ENCODE assay signal across 22 cellular contexts in the genomic region with DNA sequence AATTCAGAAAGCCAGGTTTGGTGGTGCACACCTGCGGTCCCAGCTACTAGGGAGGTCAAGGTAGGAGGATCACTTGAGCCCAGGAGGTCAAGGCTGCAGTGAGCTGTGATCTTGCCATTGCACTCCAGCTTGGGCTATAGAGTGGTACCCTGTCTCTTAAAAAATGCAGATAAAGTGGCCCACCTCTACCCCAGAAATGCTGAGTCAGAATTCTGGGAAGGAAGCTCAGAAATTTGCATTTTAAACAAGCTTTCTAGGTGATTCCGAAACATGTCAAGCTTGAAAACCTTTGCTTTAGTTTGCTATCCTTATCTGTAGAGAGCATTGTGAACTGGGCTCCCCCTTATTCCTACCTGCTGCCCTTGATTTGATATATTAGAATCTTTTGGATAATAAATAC. TPM values are rescaled to one million over a fixed set of nuclear protein-coding genes. Genes with fewer than 3 reads are reported as not detected.
DNase-seq lines count a peak whose midpoint lies in the region; ATAC-seq, FAIRE-seq and TF ChIP-seq lines count a peak whose summit lies in the region.
"Had no signal": no experiment of that assay in that cellular context is flagged by ENCODE, and none has a peak within 500 bp of the region (broad histone marks: within the 10 kb centered on the region; RNA-seq: fewer than 3 reads in every experiment).

No MANE protein-coding gene starts in this region.

- H3K9me2 ChIP-seq in Loucy (replicated peaks; ENCODE audit: low read depth, low read length), result no peaks in the 10 kb centered on the region

- no peaks in the 10 kb centered on the region for H3F3A ChIP-seq in Loucy (ENCODE audit: low read depth)

- POLR2A ChIA-PET in K562 (lab: Yijun Ruan, JAX), result interaction anchor here (1.0 to 3.5 kb wide), 2 partner anchors 9 to 10 kb away, joined by 4 to 18 read pairs; no protein-coding TSS in a partner anchor

- no peak for TF ChIP-seq EP300 in K562 (IDR thresholded peaks at IDR 0.05; ENCODE audit: low read length)

- H2BK120ac ChIP-seq in trophoblast cell (ENCODE audit: insufficient read depth, low read length, poor library complexity), result no peak overlapping the region

- no peak overlapping the region for H2AK5ac ChIP-seq in trophoblast cell (ENCODE audit: low read length)

- H2BK12ac ChIP-seq in trophoblast cell (ENCODE audit: low read length), result no peak overlapping the region

- TF ChIP-seq POLR2A in K562 (conservative IDR thresholded peaks at IDR 0.05), result no peak

- H3K79me2 ChIP-seq in Loucy (ENCODE audit: insufficient read depth, low read length), result peaks cover 100% of the 10 kb centered on the region
- H3K79me2 ChIP-seq in K562 (ENCODE audit: control insufficient read depth, insufficient read depth, low read length), result no peaks in the 10 kb centered on the region
- peaks cover 29% of the 10 kb centered on the region for H3K79me2 ChIP-seq in trophoblast cell (ENCODE audit: control insufficient read depth, insufficient read depth, low read length, poor library complexity)

- H3K4me2 ChIP-seq in Loucy (ENCODE audit: low read depth, low read length, poor library complexity, severe bottlenecking) (peak overlapping the region; percentile 94), K562 (ENCODE audit: insufficient read depth, low read length) (no peak overlapping the region), trophoblast cell (ENCODE audit: low read length) (no peak overlapping the region)
- H3K4me2 ChIP-seq: KMS-11 had no signal

- 0% methylated on average over 2 of the region's 2 CpGs for WGBS in K562 (ENCODE audit: insufficient coverage, low coverage, missing lambda C conversion rate)
- WGBS in trophoblast cell (ENCODE audit: extremely low coverage, insufficient coverage, insufficient read length), result no CpG with 5 or more reads among the region's 2 CpGs

- H3K14ac ChIP-seq in trophoblast cell (ENCODE audit: low read length), result no peak overlapping the region

- no peak overlapping the region for H3K27ac Mint-ChIP-seq in activated naive CD4-positive, alpha-beta T cell treated with anti-CD3 and anti-CD28 coated beads, Interleukin-2, amount 50 U/mL, for 72 hours
- H3K27ac Mint-ChIP-seq: CD4-positive, alpha-beta memory T cell had no signal

- BruUV-seq in K562 (replicated peaks; lab: Mats Ljungman, UMichigan), result no TSS peak

- ATAC-seq in GM19438 (IDR thresholded peaks at IDR 0.05; ENCODE audit: low read depth, unreplicated experiment) (peak; percentile 19), K562 (no peak)
- ATAC-seq in activated naive CD4-positive, alpha-beta T cell treated with anti-CD3 and anti-CD28 coated beads, Interleukin-2, amount 50 U/mL, for 72 hours, result no peak

- no peak overlapping the region for H4K12ac ChIP-seq in trophoblast cell (ENCODE audit: low read depth, low read length)

- in situ Hi-C loops in K562 (cut with MboI), result no loop called here

- intact Hi-C loops in K562 (cut with micrococcal nuclease), result no loop called here

- H3K9me1 ChIP-seq in K562 (ENCODE audit: control insufficient read depth, insufficient read depth, low read length), result no peaks in the 10 kb centered on the region

- no peak overlapping the region for H4K91ac ChIP-seq in trophoblast cell (ENCODE audit: low read depth, low read length)

- no peak for DNase-seq in K562 (ENCODE audit: extremely low read depth in 1 of 4, low spot score in 3 of 4)
- DNase-seq in trophoblast cell, result no peak
- DNase-seq in kidney glomerular epithelial cell (lab: John Stamatoyannopoulos, UW), result no peak
- DNase-seq in SJCRH30, result no peak
- DNase-seq in activated naive CD4-positive, alpha-beta T cell treated with anti-CD3 and anti-CD28 coated beads, Interleukin-2, amount 50 U/mL, for 72 hours (ENCODE audit: low spot score in 2 of 2), result no peak
- DNase-seq: Calu3; CD4-positive, alpha-beta memory T cell; DMS79 treated with DMSO at 0.1 percent for 48 hours; EL; GOT3; HCEC 1CT had no signal

- peak overlapping the region; percentile 37 for H3K4ac ChIP-seq in trophoblast cell (ENCODE audit: low read depth, low read length)

- CTCF ChIA-PET in K562 (lab: Yijun Ruan, JAX; ENCODE audit: low intra/inter-chr PET ratio), result no interaction called here

- H3K18ac ChIP-seq in trophoblast cell (ENCODE audit: low read length), result no peak overlapping the region

- H3K9me3 ChIP-seq in Loucy (ENCODE audit: insufficient read depth, low read depth, low read length) (no peaks in the 10 kb centered on the region), K562 (replicated peaks; ENCODE audit: control insufficient read depth, insufficient read depth, low read depth, low read length) (no peaks in the 10 kb centered on the region), trophoblast cell (ENCODE audit: insufficient read depth, low read depth, low read length) (no peaks in the 10 kb centered on the region), SJCRH30 (replicated peaks) (no peaks in the 10 kb centered on the region)

- no peak overlapping the region for H3K23ac ChIP-seq in trophoblast cell (ENCODE audit: low read length)

- H3K27me3 ChIP-seq in Loucy (ENCODE audit: insufficient read depth, low read length, poor library complexity, severe bottlenecking), result no peaks in the 10 kb centered on the region
- H3K27me3 ChIP-seq in K562 (ENCODE audit: control insufficient read depth in 2 of 2, insufficient read depth in 2 of 2, low read length in 2 of 2), result peaks cover under 1 to 15% of the 10 kb centered on the region in 2 experiments; a peak in 3 of 5 replicates
- H3K27me3 ChIP-seq in trophoblast cell (ENCODE audit: insufficient read depth, low read length), result no peaks in the 10 kb centered on the region
- H3K27me3 ChIP-seq in SJCRH30, result no peaks in the 10 kb centered on the region

- H3K4me1 ChIP-seq in Loucy (ENCODE audit: insufficient read depth, low read length, poor library complexity, severe bottlenecking), result peaks cover 79% of the 10 kb centered on the region
- no peaks in the 10 kb centered on the region for H3K4me1 ChIP-seq in K562 (replicated peaks in 1 of 2; ENCODE audit: control insufficient read depth in 2 of 2, insufficient read depth in 2 of 2, low read length in 2 of 2)
- peaks cover 18 to 31% of the 10 kb centered on the region in 2 experiments for H3K4me1 ChIP-seq in trophoblast cell (ENCODE audit: control insufficient read depth in 1 of 2, insufficient read depth in 2 of 2, low read length in 2 of 2)
- H3K4me1 ChIP-seq in SJCRH30, result no peaks in the 10 kb centered on the region

- peaks cover 4 to 6% of the 10 kb centered on the region in 2 donors for H3K36me3 Mint-ChIP-seq in activated naive CD4-positive, alpha-beta T cell treated with anti-CD3 and anti-CD28 coated beads, Interleukin-2, amount 50 U/mL, for 72 hours
- H3K36me3 Mint-ChIP-seq: CD4-positive, alpha-beta memory T cell had no signal

- peaks cover 4 to 6% of the 10 kb centered on the region in 2 donors for H3K9me3 Mint-ChIP-seq in activated naive CD4-positive, alpha-beta T cell treated with anti-CD3 and anti-CD28 coated beads, Interleukin-2, amount 50 U/mL, for 72 hours
- H3K9me3 Mint-ChIP-seq: CD14-positive monocyte; CD4-positive, alpha-beta memory T cell had no signal

- H2BK5ac ChIP-seq in trophoblast cell (ENCODE audit: low read depth, low read length, poor library complexity), result no peak overlapping the region

- H4K8ac ChIP-seq in trophoblast cell (ENCODE audit: low read depth, low read length), result no peak overlapping the region

- H3K4me3 ChIP-seq in Loucy (ENCODE audit: low read length, poor library complexity, severe bottlenecking), result peak overlapping the region; percentile 50
- H3K4me3 ChIP-seq in K562, result no peak overlapping the region
- no peak overlapping the region for H3K4me3 ChIP-seq in trophoblast cell (ENCODE audit: low read depth, low read length)
- no peak overlapping the region for H3K4me3 ChIP-seq in SJCRH30
- H3K4me3 ChIP-seq: BLaER1, GM12878 had no signal

- H2AFZ ChIP-seq in Loucy (ENCODE audit: low read length) (no peak overlapping the region), K562 (ENCODE audit: low read depth, low read length) (no peak overlapping the region), trophoblast cell (ENCODE audit: insufficient read depth, low read length, poor library complexity) (no peak overlapping the region)

- peak overlapping the region; percentile 15 for H3K9ac ChIP-seq in Loucy (ENCODE audit: low read depth, low read length, poor library complexity, severe bottlenecking)
- H3K9ac ChIP-seq in K562 (ENCODE audit: insufficient read depth in 1 of 2, low read depth in 2 of 2, low read length in 2 of 2), result no peak overlapping the region
- no peak overlapping the region for H3K9ac ChIP-seq in trophoblast cell (ENCODE audit: low read length)
- H3K9ac ChIP-seq: BLaER1, KMS-11 had no signal

- H3K27ac ChIP-seq in K562 (ENCODE audit: extremely low read depth, low read depth, low read length) (no peak overlapping the region), trophoblast cell (ENCODE audit: low read depth, low read length) (no peak overlapping the region), SJCRH30 (no peak overlapping the region)
- H3K27ac ChIP-seq: BLaER1, KMS-11 had no signal

- peaks cover 3% of the 10 kb centered on the region for H3K79me1 ChIP-seq in trophoblast cell (ENCODE audit: low read length)

- H3K36me3 ChIP-seq in Loucy (ENCODE audit: insufficient read depth, low read length) (peaks cover under 1% of the 10 kb centered on the region; the same call in 1 of the 2 replicates), K562 (ENCODE audit: control insufficient read depth, insufficient read depth, low read length) (no peaks in the 10 kb centered on the region), trophoblast cell (ENCODE audit: control insufficient read depth in 1 of 2, insufficient read depth in 2 of 2, low read length in 2 of 2) (peaks cover 0 to 2% of the 10 kb centered on the region in 2 experiments), SJCRH30 (no peaks in the 10 kb centered on the region)

- TF ChIP-seq RAD21 in K562 (CRISPR knock-in tag; conservative IDR thresholded peaks at IDR 0.05 in 1 of 2, IDR thresholded peaks at IDR 0.05 in 1 of 2), result no peak

- FAIRE-seq in K562 (lab: Jason Lieb, UNC), result no peak
- FAIRE-seq: A204.1, GM19239, HTR-8/SVneo had no signal

- TF ChIP-seq CTCF in Loucy (conservative IDR thresholded peaks at IDR 0.05; ENCODE audit: low read length) (no peak), K562 (IDR thresholded peaks at IDR 0.05 in 2 of 3, conservative IDR thresholded peaks at IDR 0.05 in 1 of 3; ENCODE audit: insufficient read depth in 2 of 3, low read depth in 1 of 3, low read length in 3 of 3) (no peak)

- H4K20me1 ChIP-seq in Loucy (ENCODE audit: insufficient read depth, low read length, poor library complexity, severe bottlenecking) (peaks cover 81% of the 10 kb centered on the region), K562 (replicated peaks; ENCODE audit: control insufficient read depth, insufficient read depth, low read length) (no peaks in the 10 kb centered on the region)

RNA-seq across cellular contexts. Expression of a gene that starts 7.7 kb away (rescaled TPM):
- total RNA-seq in K562 (2011; cell fraction: chromatin; rRNA removed; ENCODE audit: low replicate concordance), result not detected in 2 replicates
- 0.33 TPM in 1 of 2 replicates, not detected in the other for total RNA-seq in K562 (2011; cell fraction: nucleolus; rRNA removed)
- total RNA-seq in K562 (2011; cell fraction: nucleoplasm; rRNA removed), result 0.07 TPM in 1 of 2 replicates, not detected in the other
- not detected in 2 replicates for total RNA-seq in K562 (2014; rRNA removed)
- not detected in 2 replicates for total RNA-seq in K562 (2014; rRNA removed; fragmentation: Illumina TruSeq; extraction: Trizol)
- not detected in 2 replicates for total RNA-seq in K562 (2015; rRNA removed; fragmentation: Illumina TruSeq; extraction: Trizol)
- not detected in 2 replicates for total RNA-seq in K562 (2021)
- not detected in 2 replicates for polyA plus RNA-seq in K562 (2011; rRNA removed)
- polyA plus RNA-seq in K562 (2011; cell fraction: cytosol; rRNA removed), result not detected in 2 replicates
- polyA plus RNA-seq in K562 (2011; cell fraction: nucleus; rRNA removed), result not detected in 2 replicates
- polyA plus RNA-seq in K562 (2012), result not detected in 2 replicates
- not detected in 2 replicates for polyA plus RNA-seq in K562 (2014; fragmentation: Illumina TruSeq; extraction: Trizol)
- polyA plus RNA-seq in K562 (2014; fragmentation: Nextera tagmentation; extraction: Ambion mirVana), result not detected
- not detected in 2 replicates for polyA plus RNA-seq in K562 (2014; rRNA removed)
- not detected in 2 replicates for polyA minus RNA-seq in K562 (2011; rRNA and poly(A)+ RNA removed)
- not detected in 2 replicates for polyA minus RNA-seq in K562 (2011; cell fraction: cytosol; rRNA and poly(A)+ RNA removed)
- polyA minus RNA-seq in K562 (2011; cell fraction: nucleus; rRNA and poly(A)+ RNA removed), result under 0.01 TPM in 1 of 2 replicates, not detected in the other
- polyA plus RNA-seq in trophoblast cell (2013), result 45.5 and 47.4 TPM in 2 replicates
- total RNA-seq in SJCRH30 (2014; rRNA removed; shearing (Covaris generic)), result not detected in 2 replicates
- total RNA-seq in activated naive CD4-positive, alpha-beta T cell treated with anti-CD3 and anti-CD28 coated beads, Interleukin-2, amount 50 U/mL, for 72 hours, result 1 to 10 TPM; 1.5 to 6.9 TPM
- total RNA-seq: G401, LHCN-M2 had no signal
- polyA plus RNA-seq: CD4-positive, alpha-beta memory T cell had no signal
